ENCODE assay signal across 18 cellular contexts in the genomic region with DNA sequence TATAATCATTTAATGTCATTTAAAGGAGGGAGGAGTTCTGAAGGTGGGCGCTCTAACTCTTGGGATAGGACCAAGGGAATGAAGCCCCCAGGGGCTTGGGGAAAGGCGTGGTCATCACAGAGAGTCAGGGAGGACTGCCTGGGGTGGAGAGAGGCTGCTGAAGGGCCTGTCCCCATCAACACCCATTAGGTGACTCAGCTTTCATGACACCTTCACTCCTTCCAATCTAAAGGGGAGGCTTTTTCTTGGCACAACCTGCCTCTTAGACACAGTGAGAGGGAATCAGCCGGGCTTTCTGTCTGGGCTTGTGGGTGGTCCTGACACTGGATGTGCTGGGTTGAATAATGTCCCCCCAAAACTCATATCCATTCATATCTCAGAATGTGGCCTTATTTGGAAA. TPM values are rescaled to one million over a fixed set of nuclear protein-coding genes. Genes with fewer than 3 reads are reported as not detected.
A peak's percentile ranks its signal among the peaks of the same experiment; 100 is the strongest.
DNase-seq lines count a peak whose midpoint lies in the region; ATAC-seq, FAIRE-seq and TF ChIP-seq lines count a peak whose summit lies in the region.
"Had no signal": no experiment of that assay in that cellular context is flagged by ENCODE, and none has a peak within 500 bp of the region (broad histone marks: within the 10 kb centered on the region; RNA-seq: fewer than 3 reads in every experiment).

No MANE protein-coding gene starts in this region.

- H3K79me2 ChIP-seq in HCT116 (ENCODE audit: insufficient read depth, low read length) (no peaks in the 10 kb centered on the region), K562 (ENCODE audit: control insufficient read depth, insufficient read depth, low read length) (no peaks in the 10 kb centered on the region), neural progenitor cell (ENCODE audit: low read depth) (no peaks in the 10 kb centered on the region)

- H2AFZ ChIP-seq in HCT116 (ENCODE audit: low read depth, low read length, poor library complexity, severe bottlenecking) (no peak overlapping the region), K562 (ENCODE audit: low read depth, low read length) (no peak overlapping the region), neural progenitor cell (replicated peaks) (no peak overlapping the region)

- FAIRE-seq in K562 (lab: Jason Lieb, UNC), result no peak
- FAIRE-seq: H54 had no signal

- H3K4me1 ChIP-seq in HCT116 (ENCODE audit: control insufficient read depth in 1 of 2, insufficient read depth in 2 of 2, low read length in 2 of 2) (peaks cover 5 to 28% of the 10 kb centered on the region in 2 experiments), K562 (replicated peaks in 1 of 2; ENCODE audit: control insufficient read depth in 2 of 2, insufficient read depth in 2 of 2, low read length in 2 of 2) (peaks cover 8 to 11% of the 10 kb centered on the region in 2 experiments), neural progenitor cell (peaks cover 19% of the 10 kb centered on the region), transverse colon (peaks cover 0 to 4% (median under 1%) of the 10 kb centered on the region in 4 donors)

- ATAC-seq in HCT116 (peak; percentile 51; the same call in 1 of the 2 replicates), K562 (peak; percentile 41)
- ATAC-seq: Right ventricle myocardium inferior had no signal

- H3K27ac Mint-ChIP-seq in CD14-positive monocyte (no peak overlapping the region), neural progenitor cell (peak overlapping the region; percentile 54)

- CTCF ChIA-PET in HCT116 (lab: Charles Lee) (no interaction called here), K562 (lab: Yijun Ruan, JAX; ENCODE audit: low intra/inter-chr PET ratio) (no interaction called here)

- POLR2A ChIA-PET in HCT116 (lab: Charles Lee) (no interaction called here), K562 (lab: Yijun Ruan, JAX) (no interaction called here)

- RAD21 ChIA-PET in HCT116 (lab: Charles Lee; ENCODE audit: low non-redundant PET in 1 of 2, low total read pairs in 2 of 2, uncharacterized antibody in 2 of 2, unreplicated experiment in 2 of 2), result no interaction called here

- in situ Hi-C loops in K562 (cut with MboI), result no loop called here
- in situ Hi-C loops in transverse colon (cut with MboI; ENCODE audit: low pct_ligation_motif_present in 1 of 4, low pct_unique_long_range_greater_than_20kb in 1 of 4, low sequenced_read_pairs in 3 of 4), result no loop called here

- H3K27ac ChIP-seq in HCT116 (ENCODE audit: low read depth, low read length), result no peak overlapping the region
- no peak overlapping the region for H3K27ac ChIP-seq in K562 (ENCODE audit: extremely low read depth, low read depth, low read length)
- no peak overlapping the region for H3K27ac ChIP-seq in neural progenitor cell
- no peak overlapping the region for H3K27ac ChIP-seq in transverse colon
- H3K27ac ChIP-seq: Peyer's patch had no signal

- TF ChIP-seq POLR2A in HCT116 (IDR thresholded peaks at IDR 0.05; ENCODE audit: borderline replicate concordance, extremely low read depth, insufficient read depth, insufficient read length), result no peak
- no peak for TF ChIP-seq POLR2A in K562 (conservative IDR thresholded peaks at IDR 0.05)
- TF ChIP-seq POLR2A in transverse colon (IDR thresholded peaks at IDR 0.05), result no peak

- TF ChIP-seq RAD21 in HCT116 (IDR thresholded peaks at IDR 0.05; ENCODE audit: low read depth) (no peak), K562 (CRISPR knock-in tag; conservative IDR thresholded peaks at IDR 0.05 in 1 of 2, IDR thresholded peaks at IDR 0.05 in 1 of 2) (no peak)

- H3K9ac ChIP-seq in HCT116 (ENCODE audit: low read length) (no peak overlapping the region), K562 (ENCODE audit: insufficient read depth in 1 of 2, low read depth in 2 of 2, low read length in 2 of 2) (peak overlapping the region in 1 of 2 experiments; percentile 1; a peak in 1 of 4 replicates), neural progenitor cell (no peak overlapping the region)

- H3K27me3 ChIP-seq in HCT116 (ENCODE audit: insufficient read depth, low read length) (no peaks in the 10 kb centered on the region), K562 (ENCODE audit: control insufficient read depth in 2 of 2, insufficient read depth in 2 of 2, low read length in 2 of 2) (peaks cover 13 to 52% of the 10 kb centered on the region in 2 experiments; a peak in 4 of 5 replicates), neural progenitor cell (no peaks in the 10 kb centered on the region), transverse colon (peaks cover 9% of the 10 kb centered on the region)
- H3K27me3 ChIP-seq: Peyer's patch had no signal

- H3F3A ChIP-seq in neural progenitor cell (ENCODE audit: low read depth), result peaks cover 4% of the 10 kb centered on the region

- H4K20me1 ChIP-seq in HCT116 (ENCODE audit: insufficient read depth) (no peaks in the 10 kb centered on the region), K562 (replicated peaks; ENCODE audit: control insufficient read depth, insufficient read depth, low read length) (no peaks in the 10 kb centered on the region), neural progenitor cell (ENCODE audit: low read depth) (no peaks in the 10 kb centered on the region)

- no peak overlapping the region for H3K4me2 ChIP-seq in HCT116 (ENCODE audit: low read length)
- no peak overlapping the region for H3K4me2 ChIP-seq in K562 (ENCODE audit: insufficient read depth, low read length)
- no peak overlapping the region for H3K4me2 ChIP-seq in neural progenitor cell

- H3K4me3 ChIP-seq in HCT116 (replicated peaks in 1 of 2; ENCODE audit: low read depth in 1 of 2, low read length in 2 of 2) (no peak overlapping the region), K562 (no peak overlapping the region), neural progenitor cell (no peak overlapping the region), transverse colon (no peak overlapping the region)
- H3K4me3 ChIP-seq: Peyer's patch had no signal

- WGBS in K562 (ENCODE audit: insufficient coverage, low coverage, missing lambda C conversion rate), result 13% methylated on average over 3 of the region's 3 CpGs
- 80 to 95% methylated on average over 2 to 3 of the region's 3 CpGs for WGBS in transverse colon (ENCODE audit: low coverage in 1 of 2), 2 donors

- H3K27me3 Mint-ChIP-seq in CD14-positive monocyte (ENCODE audit: low read depth in 3 of 3), result peaks cover 5 to 9% (median 6%) of the 10 kb centered on the region in 3 donors
- H3K27me3 Mint-ChIP-seq in neural progenitor cell (ENCODE audit: insufficient read depth, low read depth), result peaks cover 6% of the 10 kb centered on the region

- H3K4me3 Mint-ChIP-seq in CD14-positive monocyte (no peak overlapping the region), neural progenitor cell (peak overlapping the region; percentile 48)

- TF ChIP-seq EP300 in K562 (IDR thresholded peaks at IDR 0.05; ENCODE audit: low read length), result no peak
- no peak for TF ChIP-seq EP300 in transverse colon (IDR thresholded peaks at IDR 0.05; ENCODE audit: low read depth)

- H3K36me3 Mint-ChIP-seq in CD14-positive monocyte (no peaks in the 10 kb centered on the region), neural progenitor cell (no peaks in the 10 kb centered on the region)

- H3K9me3 ChIP-seq in HCT116 (ENCODE audit: control insufficient read depth in 1 of 2, insufficient read depth in 1 of 2, low read depth in 1 of 2, low read length in 2 of 2) (no peaks in the 10 kb centered on the region), K562 (replicated peaks; ENCODE audit: control insufficient read depth, insufficient read depth, low read depth, low read length) (no peaks in the 10 kb centered on the region), neural progenitor cell (ENCODE audit: low read depth) (no peaks in the 10 kb centered on the region), transverse colon (no peaks in the 10 kb centered on the region)
- H3K9me3 ChIP-seq: Peyer's patch had no signal

- H3K9me2 ChIP-seq in HCT116 (ENCODE audit: insufficient read depth), result no peaks in the 10 kb centered on the region

- peak; percentile 8 for DNase-seq in CD14-positive monocyte (ENCODE audit: low spot score)
- no peak for DNase-seq in HCT116 (ENCODE audit: low read depth, low spot score)
- DNase-seq in K562 (ENCODE audit: extremely low read depth in 1 of 4, low spot score in 3 of 4), result peak in 2 of 4 experiments; percentile 28 to 41
- DNase-seq in neural progenitor cell (ENCODE audit: low spot score), result no peak
- no peak for DNase-seq in NCI-H510A (lab: John Stamatoyannopoulos, UW)
- no peak for DNase-seq in transverse colon
- DNase-seq in activated T-cell treated with anti-CD3 and anti-CD28 coated beads, Interleukin-2, amount 50 U/mL, for 1 hour, result no peak
- DNase-seq: C1 segment of cervical spinal cord; DND-41; NCI-H1105 treated with DMSO at 0.1 percent for 48 hours; NCI-H1694; NCI-H2081 treated with DMSO at 0.1 percent for 48 hours; NCI-H446 treated with DMSO at 0.1 percent for 48 hours; NCI-H748 treated with DMSO at 0.1 percent for 48 hours; NK-92 treated with Interleukin-12 subunit alpha and Interleukin-12 subunit beta, amount 100 ng/mL, for 24 hours; Peyer's patch had no signal

- no TSS peak for BruUV-seq in HCT116 (replicated peaks; lab: Mats Ljungman, UMichigan)
- BruUV-seq in K562 (replicated peaks; lab: Mats Ljungman, UMichigan), result no TSS peak

- no peaks in the 10 kb centered on the region for H3K36me3 ChIP-seq in HCT116 (ENCODE audit: control insufficient read depth in 1 of 2, insufficient read depth in 2 of 2, low read length in 2 of 2)
- H3K36me3 ChIP-seq in K562 (ENCODE audit: control insufficient read depth, insufficient read depth, low read length), result no peaks in the 10 kb centered on the region
- no peaks in the 10 kb centered on the region for H3K36me3 ChIP-seq in neural progenitor cell
- no peaks in the 10 kb centered on the region for H3K36me3 ChIP-seq in transverse colon
- H3K36me3 ChIP-seq: Peyer's patch had no signal

- intact Hi-C loops in CD14-positive monocyte (cut with micrococcal nuclease), result no loop called here
- intact Hi-C loops in HCT116 (cut with micrococcal nuclease), result no loop called here
- intact Hi-C loops in K562 (cut with micrococcal nuclease), result no loop called here
- intact Hi-C loops in transverse colon (cut with DNase I; ENCODE audit: low total_unique reads), result no loop called here

- H3K4me1 Mint-ChIP-seq in CD14-positive monocyte (peaks cover 14% of the 10 kb centered on the region), neural progenitor cell (peaks cover 13% of the 10 kb centered on the region)

- TF ChIP-seq CTCF in CD14-positive monocyte (IDR thresholded peaks at IDR 0.05) (no peak), HCT116 (IDR thresholded peaks at IDR 0.05 in 2 of 3, conservative IDR thresholded peaks at IDR 0.05 in 1 of 3; ENCODE audit: borderline replicate concordance in 1 of 3, insufficient read depth in 1 of 3, low read depth in 2 of 3, low read length in 2 of 3) (no peak), K562 (IDR thresholded peaks at IDR 0.05 in 2 of 3, conservative IDR thresholded peaks at IDR 0.05 in 1 of 3; ENCODE audit: insufficient read depth in 2 of 3, low read depth in 1 of 3, low read length in 3 of 3) (no peak), neural progenitor cell (IDR thresholded peaks at IDR 0.05) (no peak), transverse colon (IDR thresholded peaks at IDR 0.05) (no peak)

- H3K9me3 Mint-ChIP-seq in CD14-positive monocyte (peaks cover 0 to 2% (median 0%) of the 10 kb centered on the region in 7 donors), neural progenitor cell (peaks cover 2% of the 10 kb centered on the region)

- no peaks in the 10 kb centered on the region for H3K9me1 ChIP-seq in K562 (ENCODE audit: control insufficient read depth, insufficient read depth, low read length)

RNA-seq across cellular contexts. Expression of a gene that starts 31.4 kb away (rescaled TPM):
- polyA plus RNA-seq in CD14-positive monocyte (not detected), K562 (2011; rRNA removed) (0.08 and 0.17 TPM in 2 replicates), K562 (2014; fragmentation: Illumina TruSeq; extraction: Trizol) (0.43 and 0.54 TPM in 2 replicates), K562 (2014; fragmentation: Nextera tagmentation; extraction: Ambion mirVana) (under 1 TPM; 0.10 to 0.17 TPM), K562 (2014; rRNA removed) (0.16 and 0.33 TPM in 2 replicates)
- total RNA-seq in HCT116 (2021; ENCODE audit: unreplicated experiment) (10.9 TPM), K562 (2014; rRNA removed) (0.45 and 0.53 TPM in 2 replicates), K562 (2014; rRNA removed; fragmentation: Illumina TruSeq; extraction: Trizol) (0.38 and 0.40 TPM in 2 replicates), K562 (2015; rRNA removed; fragmentation: Illumina TruSeq; extraction: Trizol) (1.5 TPM in 2 replicates), K562 (2021) (1.3 and 1.7 TPM in 2 replicates), neural progenitor cell (ENCODE audit: low replicate concordance) (2.2 and 3.5 TPM in 2 replicates), transverse colon (1 to 10 TPM in 3 of 4 donors, under 1 TPM in 1; 0.20 to 3.2 (median 1.4) TPM)
- 3.8 and 4.5 TPM in 2 replicates for polyA plus RNA-seq in HCT116 (2012)
- 1.3 and 1.7 TPM in 2 replicates for total RNA-seq in K562 (2011; cell fraction: chromatin; rRNA removed; ENCODE audit: low replicate concordance)
- 1.5 and 1.6 TPM in 2 replicates for total RNA-seq in K562 (2011; cell fraction: nucleolus; rRNA removed)
- total RNA-seq in K562 (2011; cell fraction: nucleoplasm; rRNA removed), result 1.5 and 1.7 TPM in 2 replicates
- 0.15 and 0.21 TPM in 2 replicates for polyA plus RNA-seq in K562 (2011; cell fraction: cytosol; rRNA removed)
- 0.24 and 0.44 TPM in 2 replicates for polyA plus RNA-seq in K562 (2011; cell fraction: nucleus; rRNA removed)
- polyA plus RNA-seq in K562 (2012), result 1.5 and 3.9 TPM in 2 replicates
- 0.36 and 0.67 TPM in 2 replicates for polyA minus RNA-seq in K562 (2011; rRNA and poly(A)+ RNA removed)
- 0.36 and 1.2 TPM in 2 replicates for polyA minus RNA-seq in K562 (2011; cell fraction: cytosol; rRNA and poly(A)+ RNA removed)
- 0.78 and 0.81 TPM in 2 replicates for polyA minus RNA-seq in K562 (2011; cell fraction: nucleus; rRNA and poly(A)+ RNA removed)
